35 cellular contexts compared by ENCODE assay signal in genomic region chr16:54197758-54198157, GRCh38.
"Had no signal": no experiment of that assay in that cellular context is flagged by ENCODE, and none has a peak within 500 bp of the region (broad histone marks: within the 10 kb centered on the region; RNA-seq: fewer than 3 reads in every experiment).

No MANE protein-coding gene starts in this region.

- H3K36me3 ChIP-seq: MG63 had no signal

- H3K4me2 ChIP-seq: KMS-11 had no signal

- H3K27ac ChIP-seq: KMS-11 had no signal

- H3K9ac ChIP-seq: KMS-11 had no signal

- H3K27me3 ChIP-seq: MG63 had no signal

- DNase-seq: Karpas-422, Kasumi-1, KG1, MG63, MM.1S, MV-4-11, NCI-H1048, NCI-H1092, NCI-H1092 treated with DMSO at 0.1 percent for 48 hours, NCI-H1105, NCI-H1105 treated with DMSO at 0.1 percent for 48 hours, NCI-H1417, NCI-H1417 treated with DMSO at 0.1 percent for 48 hours, NCI-H1436, NCI-H1436 treated with DMSO at 0.1 percent for 48 hours, NCI-H146, NCI-H1694, NCI-H1694 treated with DMSO at 0.1 percent for 48 hours, NCI-H187, NCI-H187 treated with DMSO at 0.1 percent for 48 hours, NCI-H1930, NCI-H2029, NCI-H2029 treated with DMSO at 0.1 percent for 48 hours, NCI-H2081, NCI-H2081 treated with DMSO at 0.1 percent for 48 hours, NCI-H2107, NCI-H2171, NCI-H2171 treated with DMSO at 0.1 percent for 48 hours, NCI-H2227 treated with DMSO at 0.1 percent for 48 hours, NCI-H226, NCI-H345, NCI-H446, NCI-H446 treated with DMSO at 0.1 percent for 48 hours, NCI-H510A had no signal

- H3K4me3 ChIP-seq: MG63 had no signal
